ENCODE assay signal across 15 cellular contexts in genomic region chr6:135102191-135102590, GRCh38. TPM values are rescaled to one million over a fixed set of nuclear protein-coding genes. Genes with fewer than 3 reads are reported as not detected.
A peak's percentile ranks its signal among the peaks of the same experiment; 100 is the strongest.
DNase-seq lines count a peak whose midpoint lies in the region; ATAC-seq and TF ChIP-seq lines count a peak whose summit lies in the region.
"Had no signal": no experiment of that assay in that cellular context is flagged by ENCODE, and none has a peak within 500 bp of the region (broad histone marks: within the 10 kb centered on the region; RNA-seq: fewer than 3 reads in every experiment).

No MANE protein-coding gene starts in this region.

- BruUV-seq in Caco-2 (replicated peaks; lab: Mats Ljungman, UMichigan) = no TSS peak

- no peaks in the 10 kb centered on the region for H3K36me3 Mint-ChIP-seq in CD4-positive, alpha-beta T cell (ENCODE audit: low read depth)
- H3K36me3 Mint-ChIP-seq in naive thymus-derived CD4-positive, alpha-beta T cell = peaks cover 3 to 9% (median 4%) of the 10 kb centered on the region in 5 donors
- H3K36me3 Mint-ChIP-seq in Caco-2 (ENCODE audit: insufficient read depth, unreplicated experiment) = no peaks in the 10 kb centered on the region

- H3K79me2 ChIP-seq in DOHH2 (ENCODE audit: control insufficient read depth, low read length) = no peaks in the 10 kb centered on the region

- peaks cover 17% of the 10 kb centered on the region for H3F3A ChIP-seq in DOHH2 (ENCODE audit: control insufficient read depth, insufficient read depth)

- no peaks in the 10 kb centered on the region for H3K27me3 Mint-ChIP-seq in CD4-positive, alpha-beta T cell
- no peaks in the 10 kb centered on the region for H3K27me3 Mint-ChIP-seq in naive thymus-derived CD4-positive, alpha-beta T cell
- peaks cover 3% of the 10 kb centered on the region for H3K27me3 Mint-ChIP-seq in Caco-2 (ENCODE audit: insufficient read depth, unreplicated experiment)

- H3K27ac Mint-ChIP-seq in CD4-positive, alpha-beta T cell = peak overlapping the region; percentile 89
- H3K27ac Mint-ChIP-seq in naive thymus-derived CD4-positive, alpha-beta T cell = peak overlapping the region in 8 of 9 donors; percentile 87 to 97 (median 92)
- H3K27ac Mint-ChIP-seq in Caco-2 (ENCODE audit: unreplicated experiment) = no peak overlapping the region
- H3K27ac Mint-ChIP-seq: HFFc6 had no signal

- intact Hi-C loops in CD4-positive, alpha-beta T cell (cut with DNase I, micrococcal nuclease) = loop anchor here in 1 of 2 experiments (2.0 to 5.0 kb wide), 3 partner anchors 15 to 930 kb away; partner anchors contain the start of gene MYB
- intact Hi-C loops in naive thymus-derived CD4-positive, alpha-beta T cell (cut with micrococcal nuclease) = loop anchor here in 1 of 2 donors (5.0 kb wide), 1 partner anchor 1185 kb away; the partner anchor contains the start of gene BCLAF1
- intact Hi-C loops in Caco-2 (cut with micrococcal nuclease; ENCODE audit: unreplicated experiment) = no loop called here

- no peak for DNase-seq in CD4-positive, alpha-beta T cell
- peak; percentile 57 for DNase-seq in NAMALWA (ENCODE audit: low spot score)
- no peak for DNase-seq in naive thymus-derived CD4-positive, alpha-beta T cell
- DNase-seq in COLO668 (lab: John Stamatoyannopoulos, UW; ENCODE audit: unreplicated experiment) = no peak
- DNase-seq in hepatic stellate cell (ENCODE audit: low spot score) = no peak
- DNase-seq in Caco-2 = no peak
- DNase-seq: ACHN, HFFc6, NCI-H1048, NCI-H1436 treated with DMSO at 0.1 percent for 48 hours, SJCRH30 had no signal

- no peaks in the 10 kb centered on the region for H3K9me3 ChIP-seq in CD4-positive, alpha-beta T cell (ENCODE audit: control insufficient read depth, low read length)
- H3K9me3 ChIP-seq in DOHH2 (ENCODE audit: control insufficient read depth, insufficient read depth, low read length) (no peaks in the 10 kb centered on the region), Caco-2 (no peaks in the 10 kb centered on the region)
- no peaks in the 10 kb centered on the region for H3K9me3 ChIP-seq in naive thymus-derived CD4-positive, alpha-beta T cell (ENCODE audit: control insufficient read depth in 2 of 3, low read length in 3 of 3)
- H3K9me3 ChIP-seq: SJCRH30 had no signal

- ATAC-seq in CD4-positive, alpha-beta T cell (ENCODE audit: poor library complexity) = no peak
- no peak for ATAC-seq in naive thymus-derived CD4-positive, alpha-beta T cell
- ATAC-seq: Panc1 had no signal

- peak overlapping the region; percentile 68 for H3K4me3 ChIP-seq in DOHH2 (ENCODE audit: low read length)
- H3K4me3 ChIP-seq in naive thymus-derived CD4-positive, alpha-beta T cell (ENCODE audit: low read length) = no peak overlapping the region
- H3K4me3 ChIP-seq in Caco-2 (ENCODE audit: low read depth, low read length) = no peak overlapping the region
- H3K4me3 ChIP-seq: K562, SJCRH30 had no signal

- peaks cover 68% of the 10 kb centered on the region for H3K4me1 Mint-ChIP-seq in CD4-positive, alpha-beta T cell (ENCODE audit: low read depth)
- H3K4me1 Mint-ChIP-seq in naive thymus-derived CD4-positive, alpha-beta T cell = peaks cover 34 to 90% (median 86%) of the 10 kb centered on the region in 7 donors
- H3K4me1 Mint-ChIP-seq in Caco-2 (ENCODE audit: low read depth, unreplicated experiment) = no peaks in the 10 kb centered on the region

- H3K9me3 Mint-ChIP-seq in CD4-positive, alpha-beta T cell = no peaks in the 10 kb centered on the region
- H3K9me3 Mint-ChIP-seq in naive thymus-derived CD4-positive, alpha-beta T cell = peaks cover 0 to 6% (median 0%) of the 10 kb centered on the region in 11 donors
- no peaks in the 10 kb centered on the region for H3K9me3 Mint-ChIP-seq in Caco-2 (ENCODE audit: unreplicated experiment)
- H3K9me3 Mint-ChIP-seq: HFFc6 had no signal

- H3K4me3 Mint-ChIP-seq in CD4-positive, alpha-beta T cell = no peak overlapping the region
- peak overlapping the region in 9 of 10 donors; percentile 61 to 85 (median 76) for H3K4me3 Mint-ChIP-seq in naive thymus-derived CD4-positive, alpha-beta T cell
- H3K4me3 Mint-ChIP-seq in Caco-2 (ENCODE audit: unreplicated experiment) = no peak overlapping the region
- H3K4me3 Mint-ChIP-seq: HFFc6 had no signal

- no peaks in the 10 kb centered on the region for H4K20me1 ChIP-seq in DOHH2 (ENCODE audit: control insufficient read depth, insufficient read depth, low read depth, low read length)

- H3K4me2 ChIP-seq in DOHH2 (ENCODE audit: low read length) = peak overlapping the region; percentile 86

- H3K4me1 ChIP-seq in DOHH2 (ENCODE audit: control insufficient read depth, low read length) (peaks cover 61% of the 10 kb centered on the region), Caco-2 (no peaks in the 10 kb centered on the region)
- peaks cover 28 to 43% of the 10 kb centered on the region in 2 donors for H3K4me1 ChIP-seq in naive thymus-derived CD4-positive, alpha-beta T cell (ENCODE audit: control insufficient read depth in 2 of 2, insufficient read depth in 2 of 2, low read length in 2 of 2)
- H3K4me1 ChIP-seq: SJCRH30 had no signal

- no peak overlapping the region for H3K27ac ChIP-seq in CD4-positive, alpha-beta T cell (ENCODE audit: low read depth, low read length)
- H3K27ac ChIP-seq in DOHH2 (ENCODE audit: low read depth, low read length) = peak overlapping the region; percentile 98
- peak overlapping the region; percentile 69 for H3K27ac ChIP-seq in naive thymus-derived CD4-positive, alpha-beta T cell (ENCODE audit: low read depth, low read length)
- H3K27ac ChIP-seq: C4-2B, SJCRH30 had no signal

- no peak for TF ChIP-seq CTCF in CD4-positive, alpha-beta T cell (IDR thresholded peaks at IDR 0.05)
- TF ChIP-seq CTCF in DOHH2 (IDR thresholded peaks at IDR 0.05; ENCODE audit: low read depth, low read length, poor library complexity, severe bottlenecking) = no peak
- no peak for TF ChIP-seq CTCF in Caco-2 (IDR thresholded peaks at IDR 0.05; ENCODE audit: insufficient read depth in 1 of 2, low read depth in 1 of 2, low read length in 1 of 2, severe bottlenecking in 1 of 2, unreplicated experiment in 1 of 2)

- H3K36me3 ChIP-seq in DOHH2 (ENCODE audit: control insufficient read depth, low read length) = no peaks in the 10 kb centered on the region
- H3K36me3 ChIP-seq in naive thymus-derived CD4-positive, alpha-beta T cell (ENCODE audit: control insufficient read depth in 2 of 3, insufficient read depth in 3 of 3, low read length in 3 of 3) = no peaks in the 10 kb centered on the region
- no peaks in the 10 kb centered on the region for H3K36me3 ChIP-seq in Caco-2 (ENCODE audit: control insufficient read depth, insufficient read depth, low read length)
- H3K36me3 ChIP-seq: SJCRH30 had no signal

- no peaks in the 10 kb centered on the region for H3K27me3 ChIP-seq in CD4-positive, alpha-beta T cell (ENCODE audit: control insufficient read depth, insufficient read depth, low read length)
- H3K27me3 ChIP-seq in DOHH2 (ENCODE audit: control insufficient read depth, low read length) (no peaks in the 10 kb centered on the region), Caco-2 (replicated peaks; ENCODE audit: control insufficient read depth, insufficient read depth, low read length) (no peaks in the 10 kb centered on the region)
- H3K27me3 ChIP-seq in naive thymus-derived CD4-positive, alpha-beta T cell (ENCODE audit: control insufficient read depth in 2 of 2, insufficient read depth in 2 of 2, low read length in 2 of 2) = no peaks in the 10 kb centered on the region

- CTCF ChIA-PET in CD4-positive, alpha-beta T cell (lab: Charles Lee) = interaction anchor here (1.0 to 1.9 kb wide), 4 partner anchors 8 to 82 kb away, joined by 5 to 7 read pairs (median 6); no protein-coding TSS in a partner anchor
- CTCF ChIA-PET in naive thymus-derived CD4-positive, alpha-beta T cell (lab: Charles Lee) = interaction anchor here (0.6 to 2.3 kb wide), 5 partner anchors 12 to 80 kb away, joined by 3 to 12 read pairs (median 3); no protein-coding TSS in a partner anchor
- CTCF ChIA-PET in Caco-2 (lab: Charles Lee) = no interaction called here

- POLR2A ChIA-PET in CD4-positive, alpha-beta T cell (lab: Charles Lee) = interaction anchor here (0.7 to 4.5 kb wide), 13 partner anchors 9 to 1188 kb away, joined by 3 to 51 read pairs (median 8); partner anchors contain the start of genes BCLAF1 and HBS1L
- POLR2A ChIA-PET in naive thymus-derived CD4-positive, alpha-beta T cell (lab: Charles Lee) = interaction anchor here (0.6 to 7.0 kb wide), 11 partner anchors 12 to 82 kb away, joined by 3 to 149 read pairs (median 6); partner anchors contain the start of gene HBS1L
- POLR2A ChIA-PET in Caco-2 (lab: Charles Lee) = no interaction called here

- H3K9me2 ChIP-seq in DOHH2 (replicated peaks; ENCODE audit: control insufficient read depth, low read length) = no peaks in the 10 kb centered on the region

RNA-seq across cellular contexts. Expression of gene HBS1L, which starts 47.6 kb away (rescaled TPM):
- total RNA-seq in CD4-positive, alpha-beta T cell = 100 to 1,000 TPM; 106 to 117 TPM
- 100 to 1,000 TPM in 1 of 5 experiments, 10 to 100 TPM in 4; 70.0 to 112 (median 83.1) TPM for total RNA-seq in naive thymus-derived CD4-positive, alpha-beta T cell
- polyA plus RNA-seq in naive thymus-derived CD4-positive, alpha-beta T cell = 10 to 100 TPM; 61.4 to 70.5 TPM
- total RNA-seq in Caco-2 (2022) = 79.2 and 81.2 TPM in 2 replicates

Comparison
In these comparisons a context has a peak if more than half of its experiments do, and no peak if none do; other contexts are left out.
1. H3K4me3 Mint-ChIP-seq: peak in naive thymus-derived CD4-positive, alpha-beta T cell (9 of 10); none in CD4-positive, alpha-beta T cell (single experiment) and Caco-2 (single experiment).